22 cellular contexts compared by ENCODE assay signal in the genomic region with DNA sequence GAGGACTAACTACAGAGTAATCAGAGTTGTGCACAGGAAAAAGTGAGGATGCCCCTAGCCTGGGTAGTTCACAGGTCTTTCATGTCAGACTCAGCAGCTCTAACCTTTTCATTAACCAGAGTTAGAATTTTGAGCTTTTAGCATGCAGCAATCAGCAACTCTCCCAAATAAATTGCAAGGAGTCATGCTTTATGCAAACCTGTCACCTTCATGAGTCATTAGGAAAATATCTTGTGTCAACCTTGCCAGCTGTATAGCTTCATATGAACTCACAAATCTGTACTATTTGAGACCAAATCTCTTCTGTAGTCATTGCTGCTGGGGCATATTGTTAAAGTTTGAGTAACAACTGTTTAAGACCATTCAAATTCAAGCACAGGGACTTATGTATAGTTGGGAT.
DNase-seq lines count a peak whose midpoint lies in the region; TF ChIP-seq lines count a peak whose summit lies in the region.
"Had no signal": no experiment of that assay in that cellular context is flagged by ENCODE, and none has a peak within 500 bp of the region (broad histone marks: within the 10 kb centered on the region; RNA-seq: fewer than 3 reads in every experiment).

No MANE protein-coding gene starts in this region.

- H3K36me3 ChIP-seq in hepatocyte (replicated peaks; ENCODE audit: insufficient read depth, low read depth) = no peaks in the 10 kb centered on the region
- no peaks in the 10 kb centered on the region for H3K36me3 ChIP-seq in stomach
- H3K36me3 ChIP-seq in vagina = no peaks in the 10 kb centered on the region
- H3K36me3 ChIP-seq: adrenal gland, cardiac muscle cell, prostate gland, tibial artery had no signal

- TF ChIP-seq CTCF in astrocyte of the spinal cord (IDR thresholded peaks at IDR 0.05; ENCODE audit: low read depth, low read length) (no peak), hepatocyte (IDR thresholded peaks at IDR 0.05; ENCODE audit: poor library complexity) (no peak), stomach (IDR thresholded peaks at IDR 0.05) (no peak), vagina (IDR thresholded peaks at IDR 0.05) (no peak)

- no peaks in the 10 kb centered on the region for H3K9me3 ChIP-seq in hepatocyte (ENCODE audit: low read depth)
- H3K9me3 ChIP-seq in stomach = no peaks in the 10 kb centered on the region
- H3K9me3 ChIP-seq in vagina = no peaks in the 10 kb centered on the region
- H3K9me3 ChIP-seq: adrenal gland, prostate gland, tibial artery had no signal

- H3K4me3 ChIP-seq in astrocyte of the spinal cord (ENCODE audit: low read depth, low read length) (no peak overlapping the region), hepatocyte (no peak overlapping the region), stomach (no peak overlapping the region), vagina (no peak overlapping the region)
- H3K4me3 ChIP-seq: adrenal gland, cardiac muscle cell, prostate gland, tibial artery had no signal

- H3K4me1 ChIP-seq in hepatocyte (ENCODE audit: insufficient read depth) (peaks cover 21% of the 10 kb centered on the region), stomach (peaks cover 0 to 27% (median 17%) of the 10 kb centered on the region in 4 donors), vagina (peaks cover 7% of the 10 kb centered on the region)
- H3K4me1 ChIP-seq: prostate gland had no signal

- no peak for TF ChIP-seq EP300 in stomach (IDR thresholded peaks at IDR 0.05)

- TF ChIP-seq POLR2A in stomach (IDR thresholded peaks at IDR 0.05) (no peak), vagina (IDR thresholded peaks at IDR 0.05) (no peak)

- H4K20me1 ChIP-seq in hepatocyte (ENCODE audit: insufficient read depth, poor library complexity, severe bottlenecking) = no peaks in the 10 kb centered on the region

- peak overlapping the region; percentile 5 for H3K27ac ChIP-seq in hepatocyte
- no peak overlapping the region for H3K27ac ChIP-seq in stomach
- H3K27ac ChIP-seq in vagina = no peak overlapping the region
- H3K27ac ChIP-seq: adrenal gland, C4-2B, cardiac muscle cell, KMS-11, prostate gland, tibial artery had no signal

- in situ Hi-C loops in astrocyte of the spinal cord (cut with HindIII; ENCODE audit: low sequenced_read_pairs) = no loop called here

- intact Hi-C loops in stomach (cut with DNase I; ENCODE audit: low total_unique reads) = no loop called here
- intact Hi-C loops in vagina (cut with DNase I) = no loop called here

- DNase-seq in EL = peak; percentile 14
- DNase-seq in NCI-H82 (lab: John Stamatoyannopoulos, UW) = peak; percentile 68
- peak; percentile 19 for DNase-seq in astrocyte of the spinal cord (ENCODE audit: low read depth, low spot score)
- no peak for DNase-seq in hepatocyte (ENCODE audit: low spot score)
- no peak for DNase-seq in superior temporal gyrus (ENCODE audit: extremely low spot score)
- no peak for DNase-seq in H4 (ENCODE audit: low spot score)
- DNase-seq in stomach = no peak
- DNase-seq in vagina (ENCODE audit: extremely low spot score in 2 of 2) = no peak
- DNase-seq: activated gamma-delta T cell; adrenal gland; Calu3; cortex of kidney; left cardiac atrium; NCI-H1694 treated with DMSO at 0.1 percent for 48 hours; NCI-H69; stimulated activated CD4-positive, alpha-beta T cell treated with anti-CD3 and anti-CD28 coated beads, Interleukin-15, amount 100 ng/mL, for 24 hours; stimulated activated naive CD8-positive, alpha-beta T cell treated with anti-CD3 and anti-CD28 coated beads, Interleukin-15, Interleukin-2, amounts not matched to agents 100 U/mL and 50 U/mL, for 24 hours; tibial artery had no signal

- no peak overlapping the region for H3K4me2 ChIP-seq in hepatocyte
- H3K4me2 ChIP-seq: KMS-11 had no signal

- no peak overlapping the region for H2AFZ ChIP-seq in hepatocyte

- H3K27me3 ChIP-seq in hepatocyte (no peaks in the 10 kb centered on the region), stomach (no peaks in the 10 kb centered on the region), vagina (no peaks in the 10 kb centered on the region)
- H3K27me3 ChIP-seq: adrenal gland, cardiac muscle cell, tibial artery had no signal

- no peaks in the 10 kb centered on the region for H3K9me2 ChIP-seq in hepatocyte (replicated peaks; ENCODE audit: insufficient read depth)

- no peaks in the 10 kb centered on the region for H3K79me2 ChIP-seq in hepatocyte

Comparison
In these comparisons a context has a peak if more than half of its experiments do, and no peak if none do; other contexts are left out.
1. DNase-seq: peak in EL (single experiment), NCI-H82 (single experiment) and astrocyte of the spinal cord (single experiment); none in hepatocyte (single experiment), superior temporal gyrus (single experiment), H4 (single experiment), stomach (single experiment) and vagina (0 of 2).